ENCODE assay signal across 1 cellular context in the genomic region with DNA sequence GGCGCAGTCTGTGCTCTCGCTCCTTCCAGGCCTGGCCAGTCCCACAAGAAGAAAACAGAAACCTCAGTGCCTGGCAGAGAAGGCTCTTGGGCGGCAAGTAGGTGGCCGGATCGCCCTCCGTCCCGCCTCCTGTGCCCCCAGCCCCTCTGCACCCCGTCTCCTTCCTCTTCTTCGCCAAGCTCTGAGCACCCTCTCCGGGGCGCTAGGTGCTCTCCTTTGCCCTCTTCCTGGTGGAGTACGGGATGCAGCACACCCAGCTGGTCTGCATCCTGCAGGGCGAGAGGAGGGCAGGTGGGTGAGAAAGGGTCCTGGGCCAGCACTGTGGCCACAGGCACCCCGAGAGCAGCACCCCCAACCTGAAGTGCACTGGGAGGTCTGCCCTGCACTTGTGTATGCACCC.
TF ChIP-seq lines count a peak whose summit lies in the region.

No MANE protein-coding gene starts in this region.

TF ChIP-seq in HepG2, 621 proteins besides CTCF, POLR2A, EP300 and RAD21:
- TF ChIP-seq GPN1 (CRISPR knock-in tag; IDR thresholded peaks at IDR 0.05; ENCODE audit: borderline replicate concordance) = no peak
- TF ChIP-seq NR2F2 (IDR thresholded peaks at IDR 0.05; ENCODE audit: borderline replicate concordance, low read depth) = no peak
- TF ChIP-seq, protein P1, sequence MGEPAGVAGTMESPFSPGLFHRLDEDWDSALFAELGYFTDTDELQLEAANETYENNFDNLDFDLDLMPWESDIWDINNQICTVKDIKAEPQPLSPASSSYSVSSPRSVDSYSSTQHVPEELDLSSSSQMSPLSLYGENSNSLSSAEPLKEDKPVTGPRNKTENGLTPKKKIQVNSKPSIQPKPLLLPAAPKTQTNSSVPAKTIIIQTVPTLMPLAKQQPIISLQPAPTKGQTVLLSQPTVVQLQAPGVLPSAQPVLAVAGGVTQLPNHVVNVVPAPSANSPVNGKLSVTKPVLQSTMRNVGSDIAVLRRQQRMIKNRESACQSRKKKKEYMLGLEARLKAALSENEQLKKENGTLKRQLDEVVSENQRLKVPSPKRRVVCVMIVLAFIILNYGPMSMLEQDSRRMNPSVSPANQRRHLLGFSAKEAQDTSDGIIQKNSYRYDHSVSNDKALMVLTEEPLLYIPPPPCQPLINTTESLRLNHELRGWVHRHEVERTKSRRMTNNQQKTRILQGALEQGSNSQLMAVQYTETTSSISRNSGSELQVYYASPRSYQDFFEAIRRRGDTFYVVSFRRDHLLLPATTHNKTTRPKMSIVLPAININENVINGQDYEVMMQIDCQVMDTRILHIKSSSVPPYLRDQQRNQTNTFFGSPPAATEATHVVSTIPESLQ (CRISPR knock-in tag; conservative IDR thresholded peaks at IDR 0.05) = no peak
- TF ChIP-seq NR2F6 (IDR thresholded peaks at IDR 0.05) = no peak
- TF ChIP-seq NR2F6 (CRISPR knock-in tag; IDR thresholded peaks at IDR 0.05) = no peak
